ENCODE assay signal across 9 cellular contexts in genomic region chr7:27192546-27193334, GRCh38. TPM values are rescaled to one million over a fixed set of nuclear protein-coding genes. Genes with fewer than 3 reads are reported as not detected.
DNase-seq lines count a peak whose midpoint lies in the region; ATAC-seq and TF ChIP-seq lines count a peak whose summit lies in the region.
"Had no signal": no experiment of that assay in that cellular context is flagged by ENCODE, and none has a peak within 500 bp of the region (broad histone marks: within the 10 kb centered on the region; RNA-seq: fewer than 3 reads in every experiment).

No MANE protein-coding gene starts in this region.

- no peaks in the 10 kb centered on the region for H3K9me2 ChIP-seq in DOHH2 (replicated peaks; ENCODE audit: control insufficient read depth, low read length)
- no peaks in the 10 kb centered on the region for H3K9me2 ChIP-seq in PC-3 (replicated peaks; ENCODE audit: low read length)

- peak overlapping the region; percentile 12; the same call in 1 of the 2 replicates for H3K4me3 ChIP-seq in DOHH2 (ENCODE audit: low read length)
- H3K4me3 ChIP-seq in PC-3 (ENCODE audit: low read length), result peak overlapping the region; percentile 91
- H3K4me3 ChIP-seq in psoas muscle, result peak overlapping the region; percentile 55

- peak overlapping the region; percentile 36; the same call in 1 of the 2 replicates for H2AFZ ChIP-seq in PC-3 (ENCODE audit: low read length)

- ATAC-seq in PC-3 (peak; percentile 1), foreskin keratinocyte (peak; percentile 37), psoas muscle (peak in 2 of 4 donors; percentile 37 to 39)

- BruUV-seq in PC-3 (replicated peaks; lab: Mats Ljungman, UMichigan), result no TSS peak

- peak overlapping the region; percentile 97 for H3K9ac ChIP-seq in PC-3 (ENCODE audit: low read length)

- H3K4me1 ChIP-seq in DOHH2 (ENCODE audit: control insufficient read depth, low read length), result peaks cover 19% of the 10 kb centered on the region
- H3K4me1 ChIP-seq in PC-3 (ENCODE audit: insufficient read depth, low read length), result peaks cover 40% of the 10 kb centered on the region
- H3K4me1 ChIP-seq in foreskin keratinocyte, result no peaks in the 10 kb centered on the region
- H3K4me1 ChIP-seq in psoas muscle, result peaks cover 8% of the 10 kb centered on the region

- H3K79me2 ChIP-seq in DOHH2 (ENCODE audit: control insufficient read depth, low read length) (no peaks in the 10 kb centered on the region), PC-3 (ENCODE audit: low read length) (peaks cover 100% of the 10 kb centered on the region)

- H3K4me2 ChIP-seq in DOHH2 (ENCODE audit: low read length) (peak overlapping the region; percentile 38), PC-3 (ENCODE audit: low read length) (peak overlapping the region; percentile 99)

- no peak for TF ChIP-seq CTCF in DOHH2 (IDR thresholded peaks at IDR 0.05; ENCODE audit: low read depth, low read length, poor library complexity, severe bottlenecking)
- TF ChIP-seq CTCF in PC-3 (conservative IDR thresholded peaks at IDR 0.05; ENCODE audit: low read depth, low read length), result no peak
- TF ChIP-seq CTCF in foreskin keratinocyte (conservative IDR thresholded peaks at IDR 0.05), result no peak
- TF ChIP-seq CTCF in psoas muscle (IDR thresholded peaks at IDR 0.05), result no peak
- no peak for TF ChIP-seq CTCF in GM20000 (IDR thresholded peaks at IDR 0.05; ENCODE audit: extremely low read depth, missing control alignments)

- WGBS in psoas muscle, 3 donors, result 22 to 29% (median 29%) methylated on average over 56 to 78 of the region's 78 CpGs

- H3F3A ChIP-seq in DOHH2 (ENCODE audit: control insufficient read depth, insufficient read depth), result peaks cover 2% of the 10 kb centered on the region; the same call in 1 of the 2 replicates
- no peaks in the 10 kb centered on the region for H3F3A ChIP-seq in PC-3 (ENCODE audit: low read length, unreplicated experiment)

- POLR2A ChIA-PET in PC-3 (lab: Charles Lee; ENCODE audit: unreplicated experiment), result interaction anchor here (0.5 to 0.6 kb wide), 2 partner anchors 24 to 469 kb away, joined by 4 to 9 read pairs; no protein-coding TSS in a partner anchor

- CTCF ChIA-PET in PC-3 (lab: Charles Lee), result no interaction called here

- H4K20me1 ChIP-seq in DOHH2 (ENCODE audit: control insufficient read depth, insufficient read depth, low read depth, low read length), result 0 out of 2 replicates have a peak, but pooled peaks cover 8% of the 10 kb centered on the region
- H4K20me1 ChIP-seq in PC-3 (ENCODE audit: low read length), result peaks cover 12% of the 10 kb centered on the region; the same call in 1 of the 2 replicates

- H3K36me3 ChIP-seq in DOHH2 (ENCODE audit: control insufficient read depth, low read length), result no peaks in the 10 kb centered on the region
- 0 out of 2 replicates have a peak, but pooled peaks cover 3% of the 10 kb centered on the region for H3K36me3 ChIP-seq in PC-3 (ENCODE audit: low read depth, low read length)
- no peaks in the 10 kb centered on the region for H3K36me3 ChIP-seq in psoas muscle (ENCODE audit: insufficient read depth in 1 of 2, low read depth in 1 of 2)

- DNase-seq in PC-3 (peak; percentile 54), foreskin keratinocyte (no peak), psoas muscle (peak in 1 of 2 donors; percentile 51), dermis blood vessel endothelial cell (no peak), globus pallidus (ENCODE audit: low spot score) (no peak), GM20000 (ENCODE audit: low spot score) (no peak), DMS 273 treated with DMSO at 0.1 percent for 48 hours (lab: John Stamatoyannopoulos, UW) (no peak)
- DNase-seq: NCI-H2029 treated with DMSO at 0.1 percent for 48 hours had no signal

- no peak overlapping the region for H3K27ac ChIP-seq in DOHH2 (ENCODE audit: low read depth, low read length)
- H3K27ac ChIP-seq in PC-3 (ENCODE audit: low read length), result peak overlapping the region; percentile 97
- H3K27ac ChIP-seq in foreskin keratinocyte, result no peak overlapping the region
- no peak overlapping the region for H3K27ac ChIP-seq in psoas muscle

- peaks cover 94% of the 10 kb centered on the region for H3K27me3 ChIP-seq in DOHH2 (ENCODE audit: control insufficient read depth, low read length)
- H3K27me3 ChIP-seq in PC-3 (ENCODE audit: low read length), result no peaks in the 10 kb centered on the region
- peaks cover 100% of the 10 kb centered on the region for H3K27me3 ChIP-seq in foreskin keratinocyte
- peaks cover 0 to 98% (median 27%) of the 10 kb centered on the region in 3 donors for H3K27me3 ChIP-seq in psoas muscle (ENCODE audit: insufficient read depth in 3 of 3, low read length in 2 of 3)

- no peaks in the 10 kb centered on the region for H3K9me3 ChIP-seq in DOHH2 (ENCODE audit: control insufficient read depth, insufficient read depth, low read length)
- H3K9me3 ChIP-seq in PC-3 (ENCODE audit: low read length), result no peaks in the 10 kb centered on the region
- no peaks in the 10 kb centered on the region for H3K9me3 ChIP-seq in psoas muscle

- intact Hi-C loops in PC-3 (cut with micrococcal nuclease), result no loop called here
- intact Hi-C loops in psoas muscle (cut with DNase I), result loop anchor here (5.0 to 10.0 kb wide), 4 partner anchors 592 to 905 kb away; no protein-coding TSS in a partner anchor

RNA-seq across cellular contexts. Expression of gene HOXA13, which starts 7.2 kb away (rescaled TPM):
- total RNA-seq in PC-3 (2014; rRNA removed) (12.1 and 14.9 TPM in 2 replicates), foreskin keratinocyte (not detected in 2 replicates), psoas muscle (under 1 TPM in 1 of 4 donors, not detected in 3; 0.06 TPM), dermis blood vessel endothelial cell (under 0.01 TPM in 1 of 2 replicates, not detected in the other)
- polyA plus RNA-seq in foreskin keratinocyte (not detected in 2 replicates), psoas muscle (under 1 TPM in 2 of 3 donors, not detected in 1; 0.01 to 0.08 TPM)

RNA-seq across cellular contexts. Expression of gene HOXA11, which starts 7.7 kb away (rescaled TPM):
- 26.6 and 31.4 TPM in 2 replicates for total RNA-seq in PC-3 (2014; rRNA removed)
- total RNA-seq in foreskin keratinocyte, result 0.07 and 0.31 TPM in 2 replicates
- polyA plus RNA-seq in foreskin keratinocyte, result 0.17 and 0.21 TPM in 2 replicates
- total RNA-seq in psoas muscle, result 1 to 10 TPM in 1 of 4 donors, not detected in 3; 1.1 TPM
- polyA plus RNA-seq in psoas muscle, result under 1 TPM; 0.08 to 0.90 (median 0.25) TPM
- total RNA-seq in dermis blood vessel endothelial cell, result under 0.01 and 0.70 TPM in 2 replicates

RNA-seq across cellular contexts. Expression of gene HOXA10, which starts 18.6 kb away (rescaled TPM):
- total RNA-seq in PC-3 (2014; rRNA removed), result 36.0 and 46.1 TPM in 2 replicates
- 4.8 and 6.1 TPM in 2 replicates for total RNA-seq in foreskin keratinocyte
- polyA plus RNA-seq in foreskin keratinocyte, result 3.3 and 3.7 TPM in 2 replicates
- 10 to 100 TPM in 2 of 4 donors, under 1 TPM in 1, not detected in 1; 0.81 to 34.3 (median 19.2) TPM for total RNA-seq in psoas muscle
- polyA plus RNA-seq in psoas muscle, result 10 to 100 TPM; 17.2 to 77.5 (median 32.0) TPM
- total RNA-seq in dermis blood vessel endothelial cell, result 3.7 and 4.4 TPM in 2 replicates

RNA-seq across cellular contexts. Expression of gene HOXA9, which starts 27.4 kb away (rescaled TPM):
- total RNA-seq in PC-3 (2014; rRNA removed), result 69.0 and 85.3 TPM in 2 replicates
- total RNA-seq in foreskin keratinocyte, result 47.3 and 59.7 TPM in 2 replicates
- 34.9 and 51.1 TPM in 2 replicates for polyA plus RNA-seq in foreskin keratinocyte
- 10 to 100 TPM in 1 of 4 donors, 1 to 10 TPM in 1, under 1 TPM in 1, not detected in 1; 0.81 to 19.9 (median 4.9) TPM for total RNA-seq in psoas muscle
- polyA plus RNA-seq in psoas muscle, result 10 to 100 TPM; 13.8 to 55.9 (median 18.2) TPM
- total RNA-seq in dermis blood vessel endothelial cell, result 9.0 and 11.8 TPM in 2 replicates

RNA-seq across cellular contexts. Expression of gene HOXA7, which starts 36.3 kb away (rescaled TPM):
- total RNA-seq in PC-3 (2014; rRNA removed), result 2.6 and 2.8 TPM in 2 replicates
- total RNA-seq in foreskin keratinocyte, result 13.1 and 13.3 TPM in 2 replicates
- polyA plus RNA-seq in foreskin keratinocyte, result 14.5 and 15.6 TPM in 2 replicates
- 1 to 10 TPM; 4.7 to 8.4 (median 6.7) TPM for total RNA-seq in psoas muscle
- polyA plus RNA-seq in psoas muscle, result 10 to 100 TPM in 1 of 3 donors, 1 to 10 TPM in 2; 2.9 to 10.2 (median 6.2) TPM
- 1.4 and 2.9 TPM in 2 replicates for total RNA-seq in dermis blood vessel endothelial cell

Comparison
In these comparisons a context has a peak if more than half of its experiments do, and no peak if none do; other contexts are left out.
1. H3K4me3 ChIP-seq: peak in every context shown above with its lines; median percentile 91 in PC-3; 55 in psoas muscle; 12 in DOHH2.
2. RNA of gene HOXA13, which starts 7.2 kb away (total RNA-seq): 12.1 to 14.9 TPM in PC-3; 0.06 TPM in psoas muscle, not detected in foreskin keratinocyte and under 0.01 TPM in dermis blood vessel endothelial cell; every median in the first group is over 10 times any median in the second.
3. RNA of gene HOXA11, which starts 7.7 kb away (total RNA-seq): 26.6 to 31.4 TPM in PC-3; 0.07 to 0.31 TPM in foreskin keratinocyte, 1.1 TPM in psoas muscle and under 0.01 to 0.70 TPM in dermis blood vessel endothelial cell; every median in the first group is over 10 times any median in the second.